ENCODE assay signal across 1 cellular context in the genomic region with DNA sequence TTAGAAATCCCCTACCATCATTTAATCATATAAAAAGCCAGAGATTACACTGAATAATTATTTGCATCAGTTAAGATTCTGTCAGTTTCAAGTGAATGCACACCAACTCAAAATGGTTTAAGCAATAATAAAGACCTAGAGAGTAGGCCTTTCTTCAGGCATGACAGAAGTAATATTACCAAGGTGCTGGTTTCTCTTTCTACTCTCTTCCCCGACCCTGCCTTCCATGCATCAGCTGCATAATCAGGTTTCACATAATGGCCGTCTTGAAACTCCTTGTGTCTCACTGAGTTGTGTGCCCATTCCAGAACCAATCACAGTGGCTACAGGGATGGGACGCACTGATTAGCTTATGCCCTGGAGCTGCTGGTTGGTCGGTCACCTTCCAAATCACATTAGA.
TF ChIP-seq lines count a peak whose summit lies in the region.

No MANE protein-coding gene starts in this region.

TF ChIP-seq in GM23338, 12 proteins besides CTCF, POLR2A, EP300 and RAD21 (continued from another document):
- TF ChIP-seq, protein P1, sequence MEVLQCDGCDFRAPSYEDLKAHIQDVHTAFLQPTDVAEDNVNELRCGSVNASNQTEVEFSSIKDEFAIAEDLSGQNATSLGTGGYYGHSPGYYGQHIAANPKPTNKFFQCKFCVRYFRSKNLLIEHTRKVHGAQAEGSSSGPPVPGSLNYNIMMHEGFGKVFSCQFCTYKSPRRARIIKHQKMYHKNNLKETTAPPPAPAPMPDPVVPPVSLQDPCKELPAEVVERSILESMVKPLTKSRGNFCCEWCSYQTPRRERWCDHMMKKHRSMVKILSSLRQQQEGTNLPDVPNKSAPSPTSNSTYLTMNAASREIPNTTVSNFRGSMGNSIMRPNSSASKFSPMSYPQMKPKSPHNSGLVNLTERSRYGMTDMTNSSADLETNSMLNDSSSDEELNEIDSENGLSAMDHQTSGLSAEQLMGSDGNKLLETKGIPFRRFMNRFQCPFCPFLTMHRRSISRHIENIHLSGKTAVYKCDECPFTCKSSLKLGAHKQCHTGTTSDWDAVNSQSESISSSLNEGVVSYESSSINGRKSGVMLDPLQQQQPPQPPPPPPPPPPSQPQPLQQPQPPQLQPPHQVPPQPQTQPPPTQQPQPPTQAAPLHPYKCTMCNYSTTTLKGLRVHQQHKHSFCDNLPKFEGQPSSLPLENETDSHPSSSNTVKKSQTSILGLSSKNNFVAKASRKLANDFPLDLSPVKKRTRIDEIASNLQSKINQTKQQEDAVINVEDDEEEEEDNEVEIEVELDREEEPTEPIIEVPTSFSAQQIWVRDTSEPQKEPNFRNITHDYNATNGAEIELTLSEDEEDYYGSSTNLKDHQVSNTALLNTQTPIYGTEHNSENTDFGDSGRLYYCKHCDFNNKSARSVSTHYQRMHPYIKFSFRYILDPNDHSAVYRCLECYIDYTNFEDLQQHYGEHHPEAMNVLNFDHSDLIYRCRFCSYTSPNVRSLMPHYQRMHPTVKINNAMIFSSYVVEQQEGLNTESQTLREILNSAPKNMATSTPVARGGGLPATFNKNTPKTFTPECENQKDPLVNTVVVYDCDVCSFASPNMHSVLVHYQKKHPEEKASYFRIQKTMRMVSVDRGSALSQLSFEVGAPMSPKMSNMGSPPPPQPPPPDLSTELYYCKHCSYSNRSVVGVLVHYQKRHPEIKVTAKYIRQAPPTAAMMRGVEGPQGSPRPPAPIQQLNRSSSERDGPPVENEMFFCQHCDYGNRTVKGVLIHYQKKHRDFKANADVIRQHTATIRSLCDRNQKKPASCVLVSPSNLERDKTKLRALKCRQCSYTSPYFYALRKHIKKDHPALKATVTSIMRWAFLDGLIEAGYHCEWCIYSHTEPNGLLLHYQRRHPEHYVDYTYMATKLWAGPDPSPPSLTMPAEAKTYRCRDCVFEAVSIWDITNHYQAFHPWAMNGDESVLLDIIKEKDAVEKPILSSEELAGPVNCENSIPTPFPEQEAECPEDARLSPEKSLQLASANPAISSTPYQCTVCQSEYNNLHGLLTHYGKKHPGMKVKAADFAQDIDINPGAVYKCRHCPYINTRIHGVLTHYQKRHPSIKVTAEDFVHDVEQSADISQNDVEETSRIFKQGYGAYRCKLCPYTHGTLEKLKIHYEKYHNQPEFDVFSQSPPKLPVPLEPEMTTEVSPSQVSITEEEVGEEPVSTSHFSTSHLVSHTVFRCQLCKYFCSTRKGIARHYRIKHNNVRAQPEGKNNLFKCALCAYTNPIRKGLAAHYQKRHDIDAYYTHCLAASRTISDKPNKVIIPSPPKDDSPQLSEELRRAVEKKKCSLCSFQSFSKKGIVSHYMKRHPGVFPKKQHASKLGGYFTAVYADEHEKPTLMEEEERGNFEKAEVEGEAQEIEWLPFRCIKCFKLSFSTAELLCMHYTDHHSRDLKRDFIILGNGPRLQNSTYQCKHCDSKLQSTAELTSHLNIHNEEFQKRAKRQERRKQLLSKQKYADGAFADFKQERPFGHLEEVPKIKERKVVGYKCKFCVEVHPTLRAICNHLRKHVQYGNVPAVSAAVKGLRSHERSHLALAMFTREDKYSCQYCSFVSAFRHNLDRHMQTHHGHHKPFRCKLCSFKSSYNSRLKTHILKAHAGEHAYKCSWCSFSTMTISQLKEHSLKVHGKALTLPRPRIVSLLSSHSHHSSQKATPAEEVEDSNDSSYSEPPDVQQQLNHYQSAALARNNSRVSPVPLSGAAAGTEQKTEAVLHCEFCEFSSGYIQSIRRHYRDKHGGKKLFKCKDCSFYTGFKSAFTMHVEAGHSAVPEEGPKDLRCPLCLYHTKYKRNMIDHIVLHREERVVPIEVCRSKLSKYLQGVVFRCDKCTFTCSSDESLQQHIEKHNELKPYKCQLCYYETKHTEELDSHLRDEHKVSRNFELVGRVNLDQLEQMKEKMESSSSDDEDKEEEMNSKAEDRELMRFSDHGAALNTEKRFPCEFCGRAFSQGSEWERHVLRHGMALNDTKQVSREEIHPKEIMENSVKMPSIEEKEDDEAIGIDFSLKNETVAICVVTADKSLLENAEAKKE (CRISPR knock-in tag; IDR thresholded peaks at IDR 0.05), result no peak
- TF ChIP-seq STAT1 (IDR thresholded peaks at IDR 0.05; ENCODE audit: unreplicated experiment), result no peak
